Comparison of ENCODE assay signal across 31 cellular contexts in the genomic region with DNA sequence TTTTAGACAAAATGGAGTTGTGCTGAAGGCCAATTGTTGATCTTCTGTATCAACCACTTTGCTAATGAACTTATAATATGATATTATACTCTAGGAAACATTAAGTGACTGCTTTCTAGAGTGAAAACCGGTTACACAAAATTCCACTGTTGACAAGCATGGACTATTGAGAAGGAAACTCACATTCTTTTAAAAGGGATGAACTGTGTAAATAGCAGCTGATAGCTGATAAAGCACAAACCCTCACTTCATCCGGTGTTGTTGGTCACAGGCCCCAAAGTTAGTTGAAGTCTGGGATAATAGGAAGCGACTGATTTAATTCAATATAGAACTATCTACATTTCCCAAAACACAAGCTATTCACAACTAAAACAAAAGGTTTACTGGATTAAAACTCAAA.
"Had no signal": no experiment of that assay in that cellular context is flagged by ENCODE, and none has a peak within 500 bp of the region (broad histone marks: within the 10 kb centered on the region; RNA-seq: fewer than 3 reads in every experiment).

No MANE protein-coding gene starts in this region.

- H3K4me3 Mint-ChIP-seq: activated CD4-positive, alpha-beta T cell treated with anti-CD3 and anti-CD28 coated beads for 36 hours; activated CD4-positive, alpha-beta T cell treated with anti-CD3 and anti-CD28 coated beads, Interleukin-2, amount 10 ng/mL, durations not matched to agents 7 days and 5 days; activated CD8-positive, alpha-beta T cell treated with anti-CD3 and anti-CD28 coated beads, Interleukin-2, amount 10 ng/mL, durations not matched to agents 7 days and 5 days; activated naive CD4-positive, alpha-beta T cell treated with anti-CD3 and anti-CD28 coated beads, Interleukin-2, amount 50 U/mL, for 24 hours; activated naive CD8-positive, alpha-beta T cell treated with anti-CD3 and anti-CD28 coated beads, Interleukin-2, amount 10 ng/mL, durations not matched to agents 7 days and 5 days; activated T-cell treated with anti-CD3 and anti-CD28 coated beads, Interleukin-2, amount 50 U/mL, for 24 hours; WTC11 had no signal

- H3K4me2 ChIP-seq: KMS-11 had no signal

- H3K4me1 Mint-ChIP-seq: activated CD4-positive, alpha-beta T cell treated with anti-CD3 and anti-CD28 coated beads for 36 hours; activated CD4-positive, alpha-beta T cell treated with anti-CD3 and anti-CD28 coated beads, Interleukin-2, amount 10 ng/mL, durations not matched to agents 7 days and 5 days; activated naive CD4-positive, alpha-beta T cell treated with anti-CD3 and anti-CD28 coated beads, Interleukin-2, amount 50 U/mL, for 24 hours; activated naive CD8-positive, alpha-beta T cell treated with anti-CD3 and anti-CD28 coated beads, Interleukin-2, amount 10 ng/mL, durations not matched to agents 7 days and 5 days had no signal

- H3K9me3 Mint-ChIP-seq: activated CD4-positive, alpha-beta T cell treated with anti-CD3 and anti-CD28 coated beads, Interleukin-2, amount 10 ng/mL, durations not matched to agents 7 days and 5 days; activated naive CD4-positive, alpha-beta T cell treated with anti-CD3 and anti-CD28 coated beads, Interleukin-2, amount 50 U/mL, for 24 hours; activated naive CD8-positive, alpha-beta T cell treated with anti-CD3 and anti-CD28 coated beads, Interleukin-2, amount 10 ng/mL, durations not matched to agents 7 days and 5 days; activated T-cell treated with anti-CD3 and anti-CD28 coated beads, Interleukin-2, amount 50 U/mL, for 24 hours; activated T-helper 2 cell treated with anti-CD3 and anti-CD28 coated beads, Interferon-gamma antibody, Interleukin-2, Interleukin-4, amounts not matched to agents 10 μg/mL and 5 μg/mL and 100 μg/mL, durations not matched to agents 14 hours and 24 hours and 36 hours; WTC11 had no signal

- H3K4me1 ChIP-seq: body of pancreas, breast epithelium, SJCRH30 had no signal

- H3K27me3 Mint-ChIP-seq: activated CD4-positive, alpha-beta T cell treated with anti-CD3 and anti-CD28 coated beads, Interleukin-2, amount 10 ng/mL, durations not matched to agents 7 days and 5 days; activated naive CD4-positive, alpha-beta T cell treated with anti-CD3 and anti-CD28 coated beads, Interleukin-2, amount 50 U/mL, for 24 hours; activated naive CD8-positive, alpha-beta T cell treated with anti-CD3 and anti-CD28 coated beads, Interleukin-2, amount 10 ng/mL, durations not matched to agents 7 days and 5 days had no signal

- H3K27me3 ChIP-seq: body of pancreas, breast epithelium, SJCRH30 had no signal

- H3K9me3 ChIP-seq: body of pancreas, breast epithelium, SJCRH30 had no signal

- H3K27ac ChIP-seq: body of pancreas, breast epithelium, KMS-11, SJCRH30, SK-N-MC had no signal

- DNase-seq: activated CD4-positive, alpha-beta T cell treated with anti-CD3 and anti-CD28 coated beads for 36 hours; activated CD4-positive, alpha-beta T cell treated with anti-CD3 and anti-CD28 coated beads, Interleukin-2, amount 10 ng/mL, durations not matched to agents 7 days and 5 days; activated CD4-positive, alpha-beta T cell treated with anti-CD3 and anti-CD28 coated beads, Interleukin-2, amount 50 U/mL, for 48 hours; activated CD8-positive, alpha-beta T cell treated with anti-CD3 and anti-CD28 coated beads, Interleukin-2, amount 10 ng/mL, durations not matched to agents 7 days and 5 days; activated gamma-delta T cell; activated naive CD4-positive, alpha-beta T cell treated with Interleukin-2 at 50 U/mL for 16 hours; activated naive CD8-positive, alpha-beta T cell treated with anti-CD3 and anti-CD28 coated beads, Interleukin-2, amount 10 ng/mL, durations not matched to agents 7 days and 5 days; activated T-cell treated with anti-CD3 and anti-CD28 coated beads, Interleukin-2, amount 50 U/mL, for 24 hours; amygdala; body of pancreas; MM.1S; MV-4-11; NCI-H1092; NCI-H1436 treated with DMSO at 0.1 percent for 48 hours; NCI-H1694 treated with DMSO at 0.1 percent for 48 hours; NCI-H2029; NCI-H2107; NCI-H2171; NCI-H510A; NCI-H526; NCI-H748 treated with DMSO at 0.1 percent for 48 hours; NK-92 treated with Interleukin-12 subunit alpha and Interleukin-12 subunit beta, amount 100 ng/mL, for 24 hours; SHP77; SJCRH30; T1000 had no signal

- H3K4me3 ChIP-seq: body of pancreas, breast epithelium, SJCRH30, SK-N-MC had no signal

- H3K36me3 ChIP-seq: breast epithelium, SJCRH30 had no signal

- H3K36me3 Mint-ChIP-seq: activated naive CD4-positive, alpha-beta T cell treated with anti-CD3 and anti-CD28 coated beads, Interleukin-2, amount 50 U/mL, for 24 hours; activated naive CD8-positive, alpha-beta T cell treated with anti-CD3 and anti-CD28 coated beads, Interleukin-2, amount 10 ng/mL, durations not matched to agents 7 days and 5 days; WTC11 had no signal

- H3K27ac Mint-ChIP-seq: activated CD4-positive, alpha-beta T cell treated with anti-CD3 and anti-CD28 coated beads for 36 hours; activated CD4-positive, alpha-beta T cell treated with anti-CD3 and anti-CD28 coated beads, Interleukin-2, amount 10 ng/mL, durations not matched to agents 7 days and 5 days; activated CD8-positive, alpha-beta T cell treated with anti-CD3 and anti-CD28 coated beads, Interleukin-2, amount 10 ng/mL, durations not matched to agents 7 days and 5 days; activated naive CD4-positive, alpha-beta T cell treated with anti-CD3 and anti-CD28 coated beads, Interleukin-2, amount 50 U/mL, for 24 hours; activated naive CD8-positive, alpha-beta T cell treated with anti-CD3 and anti-CD28 coated beads, Interleukin-2, amount 10 ng/mL, durations not matched to agents 7 days and 5 days; activated T-cell treated with anti-CD3 and anti-CD28 coated beads, Interleukin-2, amount 50 U/mL, for 24 hours; activated T-helper 2 cell treated with anti-CD3 and anti-CD28 coated beads, Interferon-gamma antibody, Interleukin-2, Interleukin-4, amounts not matched to agents 10 μg/mL and 5 μg/mL and 100 μg/mL, durations not matched to agents 14 hours and 24 hours and 36 hours; WTC11 had no signal
